19 cellular contexts compared by ENCODE assay signal in the genomic region with DNA sequence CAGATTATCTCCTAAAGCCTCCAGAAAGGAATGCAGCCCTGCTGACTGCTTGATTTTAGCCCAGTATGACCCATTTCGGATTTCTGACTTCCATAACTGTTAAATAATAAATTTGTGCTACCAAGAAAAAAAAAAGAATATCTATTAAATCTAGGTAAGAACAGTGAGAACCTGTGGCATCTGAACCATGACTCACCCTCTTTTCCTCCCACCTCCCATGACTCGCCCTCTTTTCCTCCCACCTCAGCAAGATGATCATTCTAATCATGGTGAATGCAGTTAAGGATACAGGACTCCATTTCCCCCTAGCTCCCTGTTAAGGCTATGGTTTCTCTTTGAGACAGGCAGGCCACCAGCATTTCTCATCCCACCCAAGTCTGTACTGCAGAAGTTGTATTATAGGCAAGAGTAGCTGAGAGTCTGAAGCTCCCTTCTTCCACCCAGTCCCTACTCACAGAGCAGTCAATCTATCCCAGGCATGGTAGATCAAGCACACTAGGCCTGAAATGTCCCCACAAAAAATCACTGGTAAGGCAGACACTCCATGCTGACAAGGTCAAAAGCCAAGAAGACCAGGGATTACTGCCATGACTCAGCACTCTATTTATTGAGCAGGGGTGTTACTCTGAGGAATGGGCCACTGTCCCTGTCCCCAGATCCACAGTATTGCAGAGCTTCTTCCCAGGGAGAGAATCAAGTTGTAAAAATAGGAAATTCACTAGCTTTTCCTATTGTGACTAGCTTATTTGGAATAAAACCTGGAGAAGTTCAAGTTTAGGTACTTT.
DNase-seq lines count a peak whose midpoint lies in the region; ATAC-seq and TF ChIP-seq lines count a peak whose summit lies in the region.
"Had no signal": no experiment of that assay in that cellular context is flagged by ENCODE, and none has a peak within 500 bp of the region (broad histone marks: within the 10 kb centered on the region; RNA-seq: fewer than 3 reads in every experiment).

No MANE protein-coding gene starts in this region.

- WGBS in trophoblast cell (ENCODE audit: extremely low coverage, insufficient coverage, insufficient read length) = no CpG with 5 or more reads among the region's 2 CpGs

- H3K27ac ChIP-seq in PC-3 (ENCODE audit: low read length) (no peak overlapping the region), trophoblast cell (ENCODE audit: low read depth, low read length) (no peak overlapping the region)
- H3K27ac ChIP-seq: 22Rv1, heart left ventricle, upper lobe of right lung had no signal

- no peaks in the 10 kb centered on the region for H3K4me1 Mint-ChIP-seq in activated CD4-positive, alpha-beta T cell treated with anti-CD3 and anti-CD28 coated beads for 36 hours
- H3K4me1 Mint-ChIP-seq in activated CD4-positive, alpha-beta T cell treated with anti-CD3 and anti-CD28 coated beads, Interleukin-2, amount 10 ng/mL, durations not matched to agents 24 days and 14 days = no peaks in the 10 kb centered on the region

- intact Hi-C loops in activated CD4-positive, alpha-beta T cell treated with anti-CD3 and anti-CD28 coated beads for 36 hours (cut with DNase I, micrococcal nuclease) = no loop called here
- intact Hi-C loops in PC-3 (cut with micrococcal nuclease) = no loop called here
- intact Hi-C loops in cardiac septum (cut with DNase I) = no loop called here
- intact Hi-C loops in activated CD4-positive, alpha-beta T cell treated with anti-CD3 and anti-CD28 coated beads, Interleukin-2, amount 10 ng/mL, durations not matched to agents 24 days and 14 days (cut with micrococcal nuclease) = no loop called here

- no peaks in the 10 kb centered on the region for H3K79me2 ChIP-seq in PC-3 (ENCODE audit: low read length)
- no peaks in the 10 kb centered on the region for H3K79me2 ChIP-seq in trophoblast cell (ENCODE audit: control insufficient read depth, insufficient read depth, low read length, poor library complexity)

- H3K27me3 ChIP-seq in PC-3 (ENCODE audit: low read length) = no peaks in the 10 kb centered on the region
- no peaks in the 10 kb centered on the region for H3K27me3 ChIP-seq in trophoblast cell (ENCODE audit: insufficient read depth, low read length)
- H3K27me3 ChIP-seq: heart left ventricle, upper lobe of right lung had no signal

- H3K4me3 ChIP-seq in PC-3 (ENCODE audit: low read length) (no peak overlapping the region), fibroblast of mammary gland (ENCODE audit: control insufficient read depth, low read depth, low read length) (no peak overlapping the region), trophoblast cell (ENCODE audit: low read depth, low read length) (no peak overlapping the region)
- H3K4me3 ChIP-seq: heart left ventricle, upper lobe of right lung had no signal

- H3K9ac ChIP-seq in PC-3 (ENCODE audit: low read length) (no peak overlapping the region), trophoblast cell (ENCODE audit: low read length) (no peak overlapping the region)

- no peak overlapping the region for H2AK5ac ChIP-seq in trophoblast cell (ENCODE audit: low read length)

- H3K4me1 ChIP-seq in PC-3 (ENCODE audit: insufficient read depth, low read length) (peaks cover 20% of the 10 kb centered on the region), trophoblast cell (ENCODE audit: control insufficient read depth in 1 of 2, insufficient read depth in 2 of 2, low read length in 2 of 2) (peaks cover 0 to 4% of the 10 kb centered on the region in 2 experiments)
- H3K4me1 ChIP-seq: heart left ventricle, upper lobe of right lung had no signal

- no peak overlapping the region for H3K14ac ChIP-seq in trophoblast cell (ENCODE audit: low read length)

- no TSS peak for BruUV-seq in PC-3 (replicated peaks; lab: Mats Ljungman, UMichigan)

- H4K20me1 ChIP-seq in PC-3 (ENCODE audit: low read length) = no peaks in the 10 kb centered on the region

- no peak overlapping the region for H2BK5ac ChIP-seq in trophoblast cell (ENCODE audit: low read depth, low read length, poor library complexity)

- no peak overlapping the region for H4K12ac ChIP-seq in trophoblast cell (ENCODE audit: low read depth, low read length)

- H2BK120ac ChIP-seq in trophoblast cell (ENCODE audit: insufficient read depth, low read length, poor library complexity) = no peak overlapping the region

- H3K4ac ChIP-seq in trophoblast cell (ENCODE audit: low read depth, low read length) = no peak overlapping the region

- H2AFZ ChIP-seq in PC-3 (ENCODE audit: low read length) (peak overlapping the region; percentile 60), trophoblast cell (ENCODE audit: insufficient read depth, low read length, poor library complexity) (no peak overlapping the region)

- H3K4me3 Mint-ChIP-seq in activated CD4-positive, alpha-beta T cell treated with anti-CD3 and anti-CD28 coated beads for 36 hours = no peak overlapping the region
- no peak overlapping the region for H3K4me3 Mint-ChIP-seq in activated CD4-positive, alpha-beta T cell treated with anti-CD3 and anti-CD28 coated beads, Interleukin-2, amount 10 ng/mL, durations not matched to agents 24 days and 14 days
- H3K4me3 Mint-ChIP-seq: activated naive CD8-positive, alpha-beta T cell had no signal

- H3K9me3 ChIP-seq in PC-3 (ENCODE audit: low read length) (no peaks in the 10 kb centered on the region), trophoblast cell (ENCODE audit: insufficient read depth, low read depth, low read length) (no peaks in the 10 kb centered on the region)
- H3K9me3 ChIP-seq: heart left ventricle, upper lobe of right lung had no signal

- H3K27ac Mint-ChIP-seq in activated CD4-positive, alpha-beta T cell treated with anti-CD3 and anti-CD28 coated beads for 36 hours = no peak overlapping the region
- no peak overlapping the region for H3K27ac Mint-ChIP-seq in activated CD4-positive, alpha-beta T cell treated with anti-CD3 and anti-CD28 coated beads, Interleukin-2, amount 10 ng/mL, durations not matched to agents 24 days and 14 days
- H3K27ac Mint-ChIP-seq: activated naive CD8-positive, alpha-beta T cell had no signal

- H3K9me2 ChIP-seq in PC-3 (replicated peaks; ENCODE audit: low read length) = 0 out of 2 replicates have a peak, but pooled peaks cover 4% of the 10 kb centered on the region

- H3K23ac ChIP-seq in trophoblast cell (ENCODE audit: low read length) = no peak overlapping the region

- H3K36me3 Mint-ChIP-seq in activated CD4-positive, alpha-beta T cell treated with anti-CD3 and anti-CD28 coated beads for 36 hours (ENCODE audit: low read depth) = no peaks in the 10 kb centered on the region
- no peaks in the 10 kb centered on the region for H3K36me3 Mint-ChIP-seq in activated CD4-positive, alpha-beta T cell treated with anti-CD3 and anti-CD28 coated beads, Interleukin-2, amount 10 ng/mL, durations not matched to agents 24 days and 14 days (ENCODE audit: low read depth)
- H3K36me3 Mint-ChIP-seq: activated naive CD8-positive, alpha-beta T cell had no signal

- no peak for ATAC-seq in activated CD4-positive, alpha-beta T cell treated with anti-CD3 and anti-CD28 coated beads for 36 hours
- ATAC-seq in PC-3 = peak; percentile 85
- ATAC-seq: activated CD4-positive, CD25-positive, alpha-beta regulatory T cell treated with anti-CD3 and anti-CD28 coated beads, Interleukin-2, amount 50 U/mL, for 24 hours; heart left ventricle; SK-N-SH treated with all-trans-retinoic acid at 6 μM for 48 hours; upper lobe of right lung had no signal

- peak overlapping the region; percentile 23 for H4K8ac ChIP-seq in trophoblast cell (ENCODE audit: low read depth, low read length)

- no peak for TF ChIP-seq CTCF in PC-3 (conservative IDR thresholded peaks at IDR 0.05; ENCODE audit: low read depth, low read length)
- no peak for TF ChIP-seq CTCF in fibroblast of mammary gland (conservative IDR thresholded peaks at IDR 0.05; ENCODE audit: control insufficient read depth, insufficient read depth, low read depth, low read length)

- CTCF ChIA-PET in activated CD4-positive, alpha-beta T cell treated with anti-CD3 and anti-CD28 coated beads for 36 hours (lab: Charles Lee) = no interaction called here
- CTCF ChIA-PET in PC-3 (lab: Charles Lee) = no interaction called here

- POLR2A ChIA-PET in activated CD4-positive, alpha-beta T cell treated with anti-CD3 and anti-CD28 coated beads for 36 hours (lab: Charles Lee) = no interaction called here
- POLR2A ChIA-PET in PC-3 (lab: Charles Lee; ENCODE audit: unreplicated experiment) = no interaction called here

- no peak overlapping the region for H3K18ac ChIP-seq in trophoblast cell (ENCODE audit: low read length)

- no peaks in the 10 kb centered on the region for H3K27me3 Mint-ChIP-seq in activated CD4-positive, alpha-beta T cell treated with anti-CD3 and anti-CD28 coated beads for 36 hours
- no peaks in the 10 kb centered on the region for H3K27me3 Mint-ChIP-seq in activated CD4-positive, alpha-beta T cell treated with anti-CD3 and anti-CD28 coated beads, Interleukin-2, amount 10 ng/mL, durations not matched to agents 24 days and 14 days
- H3K27me3 Mint-ChIP-seq: activated naive CD8-positive, alpha-beta T cell had no signal

- H3F3A ChIP-seq in PC-3 (ENCODE audit: low read length, unreplicated experiment) = no peaks in the 10 kb centered on the region

- H3K36me3 ChIP-seq in PC-3 (ENCODE audit: low read depth, low read length) (no peaks in the 10 kb centered on the region), trophoblast cell (ENCODE audit: control insufficient read depth in 1 of 2, insufficient read depth in 2 of 2, low read length in 2 of 2) (no peaks in the 10 kb centered on the region)
- H3K36me3 ChIP-seq: heart left ventricle, upper lobe of right lung had no signal

- no peaks in the 10 kb centered on the region for H3K79me1 ChIP-seq in trophoblast cell (ENCODE audit: low read length)

- H2BK12ac ChIP-seq in trophoblast cell (ENCODE audit: low read length) = no peak overlapping the region

- H4K91ac ChIP-seq in trophoblast cell (ENCODE audit: low read depth, low read length) = no peak overlapping the region

- H3K9me3 Mint-ChIP-seq in activated CD4-positive, alpha-beta T cell treated with anti-CD3 and anti-CD28 coated beads for 36 hours (ENCODE audit: low read depth) = no peaks in the 10 kb centered on the region
- H3K9me3 Mint-ChIP-seq in activated CD4-positive, alpha-beta T cell treated with anti-CD3 and anti-CD28 coated beads, Interleukin-2, amount 10 ng/mL, durations not matched to agents 24 days and 14 days = no peaks in the 10 kb centered on the region

- DNase-seq in activated CD4-positive, alpha-beta T cell treated with anti-CD3 and anti-CD28 coated beads for 36 hours = peak; percentile 13
- DNase-seq in activated CD4-positive, alpha-beta T cell treated with anti-CD3 and anti-CD28 coated beads, Interleukin-2, amount 50 U/mL, for 1 hour = no peak
- DNase-seq in PC-3 (peak; percentile 62), fibroblast of mammary gland (ENCODE audit: low read depth) (peak; percentile 21), trophoblast cell (no peak), cardiac septum (ENCODE audit: low spot score) (no peak), retina (no peak)
- DNase-seq in activated CD4-positive, alpha-beta T cell treated with anti-CD3 and anti-CD28 coated beads, Interleukin-2, amount 10 ng/mL, durations not matched to agents 24 days and 14 days = no peak
- DNase-seq: COR-L47, heart left ventricle, MV-4-11, NCI-H2029, NCI-H446 treated with DMSO at 0.1 percent for 48 hours, T-helper 9 cell, upper lobe of right lung had no signal

- H3K4me2 ChIP-seq in PC-3 (ENCODE audit: low read length) = peak overlapping the region; percentile 34; the same call in 1 of the 2 replicates
- H3K4me2 ChIP-seq in trophoblast cell (ENCODE audit: low read length) = no peak overlapping the region

Comparison
In these comparisons a context has a peak if more than half of its experiments do, and no peak if none do; other contexts are left out.
1. DNase-seq: peak in activated CD4-positive, alpha-beta T cell treated with anti-CD3 and anti-CD28 coated beads for 36 hours (single experiment), PC-3 (single experiment) and fibroblast of mammary gland (single experiment); none in activated CD4-positive, alpha-beta T cell treated with anti-CD3 and anti-CD28 coated beads, Interleukin-2, amount 50 U/mL, for 1 hour (single experiment), trophoblast cell (0 of 2), cardiac septum (single experiment), retina (single experiment) and activated CD4-positive, alpha-beta T cell treated with anti-CD3 and anti-CD28 coated beads, Interleukin-2, amount 10 ng/mL, durations not matched to agents 24 days and 14 days (single experiment).